In genomic region chr11:126664193-126664592, GRCh38 we compare ENCODE assay signal across 10 cellular contexts.
"Had no signal": no experiment of that assay in that cellular context is flagged by ENCODE, and none has a peak within 500 bp of the region (broad histone marks: within the 10 kb centered on the region; RNA-seq: fewer than 3 reads in every experiment).

No MANE protein-coding gene starts in this region.

- H3K36me3 ChIP-seq: HAP-1 had no signal

- H2AFZ ChIP-seq: GM23248 had no signal

- FAIRE-seq: HTR-8/SVneo, K562 had no signal

- ATAC-seq: HCT116, K562 had no signal

- DNase-seq: GM23248, GOT3, H7, HFFc6, IMR-90, KG1 had no signal

- H3K4me3 ChIP-seq: GM23248, HAP-1, K562 had no signal

- H3K4me1 ChIP-seq: HAP-1 had no signal

- H3K9ac ChIP-seq: GM23248 had no signal

- H3K27ac ChIP-seq: GM23248 had no signal

- H3K9me3 ChIP-seq: HAP-1 had no signal
